ENCODE assay signal across 9 cellular contexts in the genomic region with DNA sequence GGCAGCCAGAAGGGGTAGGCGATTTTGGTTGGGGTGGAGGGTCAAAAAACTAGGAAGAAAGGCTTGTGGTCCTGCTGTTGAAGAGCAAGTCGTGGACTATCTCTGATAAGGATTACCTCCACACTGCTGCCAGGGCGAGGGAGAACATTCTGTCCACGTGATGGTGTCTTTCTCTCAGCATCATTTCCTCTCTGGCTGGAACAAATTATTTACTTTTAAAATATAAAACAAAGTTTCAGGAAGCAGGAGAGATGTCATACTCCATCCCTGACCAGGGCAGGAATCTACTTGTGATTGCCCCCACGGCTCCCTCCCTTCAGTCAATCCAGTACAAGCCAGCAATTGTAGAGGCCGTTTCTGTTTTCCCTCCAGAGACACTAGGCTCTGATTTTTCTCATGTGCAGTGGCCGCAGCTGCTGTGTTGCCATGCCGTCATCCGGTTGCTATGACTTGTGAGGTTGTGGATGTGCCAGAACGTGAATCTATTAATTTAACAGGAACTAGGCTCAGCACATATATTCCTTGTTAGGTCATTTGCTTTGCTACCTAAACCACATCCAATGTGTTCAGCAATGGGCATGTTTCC.
DNase-seq lines count a peak whose midpoint lies in the region; ATAC-seq and TF ChIP-seq lines count a peak whose summit lies in the region.
"Had no signal": no experiment of that assay in that cellular context is flagged by ENCODE, and none has a peak within 500 bp of the region (broad histone marks: within the 10 kb centered on the region; RNA-seq: fewer than 3 reads in every experiment).

No MANE protein-coding gene starts in this region.

- peak; percentile 65 to 96 (median 80) for TF ChIP-seq EP300 in sigmoid colon (IDR thresholded peaks at IDR 0.05)

- TF ChIP-seq POLR2A in sigmoid colon (IDR thresholded peaks at IDR 0.05) = peak; percentile 49 to 69
- TF ChIP-seq POLR2A in GM18505 (IDR thresholded peaks at IDR 0.05; ENCODE audit: borderline replicate concordance, extremely low read depth, insufficient read depth, insufficient read length) = no peak

- no peak for TF ChIP-seq CTCF in heart right ventricle (IDR thresholded peaks at IDR 0.05)
- TF ChIP-seq CTCF in sigmoid colon (IDR thresholded peaks at IDR 0.05) = no peak
- TF ChIP-seq CTCF in PC-9 (conservative IDR thresholded peaks at IDR 0.05) = no peak

- CTCF ChIA-PET in PC-9 (lab: Charles Lee) = no interaction called here

- H3K4me3 ChIP-seq in heart right ventricle (peak overlapping the region in 1 of 10 donors; percentile 10), sigmoid colon (peak overlapping the region in 2 of 4 donors; percentile 12 to 73), PC-9 (no peak overlapping the region)

- H3K27me3 ChIP-seq in heart right ventricle (no peaks in the 10 kb centered on the region), sigmoid colon (no peaks in the 10 kb centered on the region), PC-9 (ENCODE audit: insufficient read depth, low read depth) (no peaks in the 10 kb centered on the region)

- intact Hi-C loops in heart right ventricle (cut with DNase I) (loop anchor here in 9 of 10 donors (5.0 to 10.0 kb wide), 5 partner anchors 37 to 65 kb away; no protein-coding TSS in a partner anchor), sigmoid colon (cut with DNase I) (loop anchor here (5.0 kb wide), 1 partner anchor 38 kb away; no protein-coding TSS in a partner anchor), PC-9 (cut with micrococcal nuclease; ENCODE audit: unreplicated experiment) (loop anchor here (5.0 kb wide), 1 partner anchor 48 kb away; no protein-coding TSS in a partner anchor)

- no peak overlapping the region for H2AFZ ChIP-seq in PC-9

- peak overlapping the region; percentile 64 to 100 (median 98) for H3K27ac ChIP-seq in heart right ventricle
- peak overlapping the region; percentile 96 to 99 (median 98) for H3K27ac ChIP-seq in sigmoid colon
- no peak overlapping the region for H3K27ac ChIP-seq in PC-9

- H3F3A ChIP-seq in PC-9 (ENCODE audit: insufficient read depth, low read depth) = peaks cover 30% of the 10 kb centered on the region

- H3K79me2 ChIP-seq in PC-9 (ENCODE audit: low read depth) = peaks cover 21% of the 10 kb centered on the region

- POLR2A ChIA-PET in PC-9 (lab: Charles Lee; ENCODE audit: unreplicated experiment) = no interaction called here

- H3K9me2 ChIP-seq in PC-9 (ENCODE audit: insufficient read depth) = no peaks in the 10 kb centered on the region

- no TSS peak for BruUV-seq in PC-9 (replicated peaks; lab: Mats Ljungman, UMichigan)

- 36 to 43% methylated on average over 10 of the region's 10 CpGs for whole genome bisulfite sequencing in heart right ventricle, 2 donors
- 69% methylated on average over 10 of the region's 10 CpGs for WGBS in sigmoid colon, 2 donors

- H3K9me3 ChIP-seq in heart right ventricle (no peaks in the 10 kb centered on the region), sigmoid colon (no peaks in the 10 kb centered on the region), PC-9 (ENCODE audit: insufficient read depth, low read depth) (no peaks in the 10 kb centered on the region)

- DNase-seq in Daoy (ENCODE audit: low read depth) = peak; percentile 93
- DNase-seq in amniotic epithelial cell (ENCODE audit: low read depth) = peak; percentile 95
- peak; percentile 54 to 85 for DNase-seq in heart right ventricle
- DNase-seq in sigmoid colon = peak; percentile 95
- no peak for DNase-seq in PC-9
- no peak for DNase-seq in T-helper 2 cell
- DNase-seq: NCI-H1092 had no signal

- H3K4me1 ChIP-seq in heart right ventricle = peaks cover 24 to 67% (median 50%) of the 10 kb centered on the region in 9 donors
- peaks cover 0 to 59% (median 54%) of the 10 kb centered on the region in 4 donors for H3K4me1 ChIP-seq in sigmoid colon
- peaks cover 31% of the 10 kb centered on the region for H3K4me1 ChIP-seq in PC-9 (replicated peaks; ENCODE audit: insufficient read depth)

- H4K20me1 ChIP-seq in PC-9 (ENCODE audit: insufficient read depth) = no peaks in the 10 kb centered on the region

- H3K4me2 ChIP-seq in PC-9 = no peak overlapping the region

- H3K36me3 ChIP-seq in heart right ventricle = no peaks in the 10 kb centered on the region
- H3K36me3 ChIP-seq in sigmoid colon = no peaks in the 10 kb centered on the region
- H3K36me3 ChIP-seq in PC-9 (ENCODE audit: low read depth) = no peaks in the 10 kb centered on the region

- ATAC-seq in heart right ventricle (peak; percentile 24 to 76 (median 52)), HG03097 (IDR thresholded peaks at IDR 0.05; ENCODE audit: low FRiP score, unreplicated experiment) (no peak), GM18505 (IDR thresholded peaks at IDR 0.05; ENCODE audit: unreplicated experiment) (no peak)

Comparison
In these comparisons a context has a peak if more than half of its experiments do, and no peak if none do; other contexts are left out.
1. DNase-seq: peak in Daoy (single experiment), amniotic epithelial cell (single experiment), heart right ventricle (2 of 2) and sigmoid colon (single experiment); none in PC-9 (0 of 2) and T-helper 2 cell (0 of 5).
2. ATAC-seq: peak in heart right ventricle (8 of 8); none in HG03097 (single experiment) and GM18505 (single experiment).